In the genomic region with DNA sequence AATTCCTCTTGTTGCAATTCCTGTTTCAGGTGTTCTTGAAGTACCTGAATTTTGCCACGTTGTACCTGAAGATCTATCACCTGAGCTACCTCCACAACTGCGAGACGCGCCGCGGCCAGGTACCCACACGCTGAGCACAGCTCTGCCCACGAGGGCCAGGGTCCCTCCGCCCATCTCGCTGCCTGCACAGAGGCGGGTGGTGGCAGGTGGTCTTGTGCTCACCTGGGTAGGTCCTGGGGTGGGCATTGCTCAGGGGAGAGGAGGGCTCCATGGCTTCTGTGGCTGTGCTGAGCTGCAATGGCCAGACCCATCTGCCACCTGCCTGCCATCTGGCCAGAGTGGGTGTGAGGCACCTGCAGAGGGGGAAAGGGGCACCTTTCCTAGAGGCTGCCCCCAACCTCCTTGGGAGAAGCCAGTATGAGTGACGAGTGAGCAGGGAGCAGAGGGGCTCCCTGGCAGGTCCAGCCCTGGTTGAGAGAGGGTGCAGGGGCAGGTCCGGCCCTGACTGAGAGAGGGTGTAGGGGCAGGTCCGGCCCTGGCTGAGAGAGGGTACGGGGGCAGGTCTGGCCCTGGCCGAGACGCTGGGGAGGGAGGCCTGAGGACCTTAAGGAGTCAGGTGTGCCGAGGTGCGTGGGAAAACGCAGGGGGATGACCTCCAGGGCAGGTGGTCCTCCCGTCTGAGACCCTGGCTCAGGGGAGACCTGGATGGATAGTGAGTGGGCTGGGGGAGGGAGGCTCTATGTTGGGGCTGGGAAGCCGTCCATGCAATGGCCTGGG, we compare ENCODE assay signal across 22 cellular contexts. TPM values are rescaled to one million over a fixed set of nuclear protein-coding genes. Genes with fewer than 3 reads are reported as not detected.
"Had no signal": no experiment of that assay in that cellular context is flagged by ENCODE, and none has a peak within 500 bp of the region (broad histone marks: within the 10 kb centered on the region; RNA-seq: fewer than 3 reads in every experiment).

No MANE protein-coding gene starts in this region.

- H3K4me1 ChIP-seq: foreskin keratinocyte, tibial artery, vagina had no signal

- H3K4me1 Mint-ChIP-seq: activated CD4-positive, alpha-beta T cell treated with anti-CD3 and anti-CD28 coated beads for 36 hours; activated CD8-positive, alpha-beta memory T cell treated with anti-CD3 and anti-CD28 coated beads, Interleukin-2, amount 10 ng/mL, durations not matched to agents 7 days and 5 days; activated naive CD8-positive, alpha-beta T cell treated with anti-CD3 and anti-CD28 coated beads for 36 hours; central memory CD8-positive, alpha-beta T cell; stimulated activated memory B cell treated with anti-CD40 and anti-IgM and Interleukin-4, amounts not matched to agents 10 μg/mL and 1 μg/mL and 100 μg/mL, for 72 hours had no signal

- DNase-seq: activated CD4-positive, alpha-beta memory T cell treated with anti-CD3 and anti-CD28 coated beads for 36 hours; activated CD4-positive, alpha-beta T cell treated with anti-CD3 and anti-CD28 coated beads for 36 hours; activated CD8-positive, alpha-beta memory T cell treated with anti-CD3 and anti-CD28 coated beads, Interleukin-2, amount 10 ng/mL, durations not matched to agents 7 days and 5 days; activated naive CD8-positive, alpha-beta T cell treated with anti-CD3 and anti-CD28 coated beads for 36 hours; activated T-cell treated with anti-CD3 and anti-CD28 coated beads, Interleukin-2, amount 50 U/mL, for 4 hours; amygdala; effector CD8-positive, alpha-beta T cell; foreskin keratinocyte; mesenchymal stem cell; nephron progenitor cell; stimulated activated CD4-positive, alpha-beta T cell treated with anti-CD3 and anti-CD28 coated beads, Interleukin-12 subunit alpha, Interleukin-12 subunit beta, amount 100 ng/mL, for 4 hours; stimulated activated CD4-positive, alpha-beta T cell treated with anti-CD3 and anti-CD28 coated beads, Interleukin-2, amount 100 ng/mL, for 24 hours; WERI-Rb-1 had no signal

- H3K36me3 Mint-ChIP-seq: activated CD4-positive, alpha-beta memory T cell treated with anti-CD3 and anti-CD28 coated beads for 36 hours; activated CD8-positive, alpha-beta memory T cell treated with anti-CD3 and anti-CD28 coated beads, Interleukin-2, amount 10 ng/mL, durations not matched to agents 7 days and 5 days; activated naive CD8-positive, alpha-beta T cell treated with anti-CD3 and anti-CD28 coated beads for 36 hours; brain; stimulated activated memory B cell treated with anti-CD40 and anti-IgM and Interleukin-4, amounts not matched to agents 10 μg/mL and 1 μg/mL and 100 μg/mL, for 72 hours had no signal

- H3K27ac ChIP-seq: foreskin keratinocyte, tibial artery, vagina, WERI-Rb-1 had no signal

- H3K9me3 ChIP-seq: vagina had no signal

- H3K27me3 ChIP-seq: foreskin keratinocyte, vagina had no signal

- H3K27ac Mint-ChIP-seq: activated CD4-positive, alpha-beta memory T cell treated with anti-CD3 and anti-CD28 coated beads for 36 hours; activated CD4-positive, alpha-beta T cell treated with anti-CD3 and anti-CD28 coated beads for 36 hours; activated CD8-positive, alpha-beta memory T cell treated with anti-CD3 and anti-CD28 coated beads, Interleukin-2, amount 10 ng/mL, durations not matched to agents 7 days and 5 days; activated naive CD8-positive, alpha-beta T cell treated with anti-CD3 and anti-CD28 coated beads for 36 hours; nephron progenitor cell; stimulated activated memory B cell treated with anti-CD40 and anti-IgM and Interleukin-4, amounts not matched to agents 10 μg/mL and 1 μg/mL and 100 μg/mL, for 72 hours had no signal

- ATAC-seq: activated CD4-positive, alpha-beta T cell treated with anti-CD3 and anti-CD28 coated beads for 36 hours; activated CD8-positive, alpha-beta memory T cell treated with anti-CD3 and anti-CD28 coated beads, Interleukin-2, amount 10 ng/mL, durations not matched to agents 7 days and 5 days; activated T-cell treated with anti-CD3 and anti-CD28 coated beads, Interleukin-2, amount 50 U/mL, for 4 hours; foreskin keratinocyte; stimulated activated memory B cell treated with anti-CD40 and anti-IgM and Interleukin-4, amounts not matched to agents 10 μg/mL and 1 μg/mL and 100 μg/mL, for 72 hours had no signal

- H3K36me3 ChIP-seq: tibial artery, vagina had no signal

- H3K4me3 ChIP-seq: tibial artery, vagina had no signal

- H3K4me3 Mint-ChIP-seq: activated CD4-positive, alpha-beta memory T cell treated with anti-CD3 and anti-CD28 coated beads for 36 hours; activated CD4-positive, alpha-beta T cell treated with anti-CD3 and anti-CD28 coated beads for 36 hours; activated CD8-positive, alpha-beta memory T cell treated with anti-CD3 and anti-CD28 coated beads, Interleukin-2, amount 10 ng/mL, durations not matched to agents 7 days and 5 days; activated naive CD8-positive, alpha-beta T cell treated with anti-CD3 and anti-CD28 coated beads for 36 hours; activated T-cell treated with anti-CD3 and anti-CD28 coated beads, Interleukin-2, amount 50 U/mL, for 4 hours; central memory CD8-positive, alpha-beta T cell; nephron progenitor cell; stimulated activated memory B cell treated with anti-CD40 and anti-IgM and Interleukin-4, amounts not matched to agents 10 μg/mL and 1 μg/mL and 100 μg/mL, for 72 hours had no signal

RNA-seq across cellular contexts. Expression of a gene that starts 59.9 kb away (rescaled TPM):
- total RNA-seq: activated CD4-positive, alpha-beta memory T cell treated with anti-CD3 and anti-CD28 coated beads for 36 hours; activated CD4-positive, alpha-beta T cell treated with anti-CD3 and anti-CD28 coated beads for 36 hours; activated CD8-positive, alpha-beta memory T cell treated with anti-CD3 and anti-CD28 coated beads, Interleukin-2, amount 10 ng/mL, durations not matched to agents 7 days and 5 days; activated naive CD8-positive, alpha-beta T cell treated with anti-CD3 and anti-CD28 coated beads for 36 hours; activated T-cell treated with anti-CD3 and anti-CD28 coated beads, Interleukin-2, amount 50 U/mL, for 4 hours; foreskin keratinocyte; osteocyte; pulmonary artery endothelial cell; subcutaneous adipose tissue; T-helper 1 cell treated with Interleukin-12 subunit alpha and Interleukin-12 subunit beta and Interleukin-4 antibody, amounts not matched to agents 30 ng/mL and 1 ng/mL, for 36 hours had no signal
- polyA plus RNA-seq: foreskin keratinocyte had no signal
